ENCODE assay signal across 17 cellular contexts in genomic region chr15:45265506-45265905, GRCh38. TPM values are rescaled to one million over a fixed set of nuclear protein-coding genes. Genes with fewer than 3 reads are reported as not detected.
A peak's percentile ranks its signal among the peaks of the same experiment; 100 is the strongest.
DNase-seq lines count a peak whose midpoint lies in the region; ATAC-seq, FAIRE-seq and TF ChIP-seq lines count a peak whose summit lies in the region.
"Had no signal": no experiment of that assay in that cellular context is flagged by ENCODE, and none has a peak within 500 bp of the region (broad histone marks: within the 10 kb centered on the region; RNA-seq: fewer than 3 reads in every experiment).

No MANE protein-coding gene starts in this region.

- ATAC-seq in foreskin keratinocyte, result peak; percentile 51

- POLR2A ChIA-PET in RWPE1 (lab: Yijun Ruan, JAX; ENCODE audit: low non-redundant PET), result interaction anchor here (0.6 kb wide), 1 partner anchor 53 kb away, joined by 5 read pairs; no protein-coding TSS in a partner anchor

- H3K27ac ChIP-seq in RWPE1, result no peak overlapping the region
- no peak overlapping the region for H3K27ac ChIP-seq in foreskin keratinocyte

- no peak overlapping the region for H3K4me3 ChIP-seq in bronchial epithelial cell (ENCODE audit: low read depth, low read length)

- no peak for TF ChIP-seq CTCF in RWPE1 (conservative IDR thresholded peaks at IDR 0.05; ENCODE audit: low read depth)
- TF ChIP-seq CTCF in bronchial epithelial cell (IDR thresholded peaks at IDR 0.05; ENCODE audit: insufficient read depth, low read length, severe bottlenecking), result no peak
- no peak for TF ChIP-seq CTCF in foreskin keratinocyte (conservative IDR thresholded peaks at IDR 0.05)

- H3K27me3 ChIP-seq in bronchial epithelial cell (ENCODE audit: control insufficient read depth, insufficient read depth, low read length) (no peaks in the 10 kb centered on the region), foreskin keratinocyte (no peaks in the 10 kb centered on the region)

- CTCF ChIA-PET in RWPE1 (lab: Yijun Ruan, JAX), result no interaction called here

- DNase-seq in RWPE1 (ENCODE audit: low spot score), result peak; percentile 8
- DNase-seq in bronchial epithelial cell (ENCODE audit: low read depth), result peak; percentile 81
- peak; percentile 49 to 70 for DNase-seq in foreskin keratinocyte
- peak; percentile 61 for DNase-seq in renal cortical epithelial cell (ENCODE audit: low read depth)
- no peak for DNase-seq in NCI-H2227 treated with DMSO at 0.1 percent for 48 hours (lab: John Stamatoyannopoulos, UW)
- no peak for DNase-seq in NOMO-1 (lab: John Stamatoyannopoulos, UW; ENCODE audit: unreplicated experiment in 2 of 2)
- no peak for DNase-seq in activated CD4-positive, alpha-beta T cell treated with anti-CD3 and anti-CD28 coated beads, Interleukin-2, amount 50 U/mL, for 48 hours
- DNase-seq: Caco-2; CD8-positive, alpha-beta memory T cell; GF-D8; GOT3; H9 had no signal

- H3K36me3 ChIP-seq in bronchial epithelial cell (ENCODE audit: control insufficient read depth, insufficient read depth, low read length), result no peaks in the 10 kb centered on the region

- no peak for FAIRE-seq in bronchial epithelial cell (lab: Jason Lieb, UNC)
- FAIRE-seq: GM19239 had no signal

- H3K4me1 ChIP-seq in foreskin keratinocyte, result no peaks in the 10 kb centered on the region

RNA-seq across cellular contexts. Expression of gene SLC28A2, which starts 13.5 kb away (rescaled TPM):
- total RNA-seq in bronchial epithelial cell (not detected in 2 replicates), foreskin keratinocyte (not detected in 2 replicates), renal cortical epithelial cell (not detected in 2 replicates)
- polyA plus RNA-seq in foreskin keratinocyte, result not detected in 2 replicates
- total RNA-seq: A673; CD8-positive, alpha-beta memory T cell; H9; HT-29 had no signal
- polyA plus RNA-seq: BJ; CD14-positive monocyte; CD8-positive, alpha-beta memory T cell had no signal

Comparison
In these comparisons a context has a peak if more than half of its experiments do, and no peak if none do; other contexts are left out.
1. DNase-seq: peak in RWPE1 (single experiment), bronchial epithelial cell (single experiment), foreskin keratinocyte (2 of 2) and renal cortical epithelial cell (single experiment); none in NCI-H2227 treated with DMSO at 0.1 percent for 48 hours (single experiment), NOMO-1 (0 of 2) and activated CD4-positive, alpha-beta T cell treated with anti-CD3 and anti-CD28 coated beads, Interleukin-2, amount 50 U/mL, for 48 hours (0 of 2).